Comparison of ENCODE assay signal across 33 cellular contexts in genomic region chr12:130474599-130474998, GRCh38.
"Had no signal": no experiment of that assay in that cellular context is flagged by ENCODE, and none has a peak within 500 bp of the region (broad histone marks: within the 10 kb centered on the region; RNA-seq: fewer than 3 reads in every experiment).

No MANE protein-coding gene starts in this region.

- H3K36me3 Mint-ChIP-seq: activated naive CD4-positive, alpha-beta T cell treated with anti-CD3 and anti-CD28 coated beads, Interleukin-2, amount 50 U/mL, for 24 hours; activated naive CD8-positive, alpha-beta T cell treated with anti-CD3 and anti-CD28 coated beads, Interleukin-2, amount 10 ng/mL, durations not matched to agents 7 days and 5 days had no signal

- H3K36me3 ChIP-seq: ascending aorta, cardiac muscle cell, WERI-Rb-1 had no signal

- ATAC-seq: activated CD4-positive, alpha-beta T cell treated with anti-CD3 and anti-CD28 coated beads for 36 hours; activated CD8-positive, alpha-beta T cell treated with anti-CD3 and anti-CD28 coated beads, Interleukin-2, amount 10 ng/mL, durations not matched to agents 7 days and 5 days had no signal

- H3K4me3 Mint-ChIP-seq: activated CD4-positive, alpha-beta T cell treated with anti-CD3 and anti-CD28 coated beads for 36 hours; activated CD4-positive, alpha-beta T cell treated with anti-CD3 and anti-CD28 coated beads, Interleukin-2, amount 10 ng/mL, durations not matched to agents 7 days and 5 days; activated CD8-positive, alpha-beta T cell treated with anti-CD3 and anti-CD28 coated beads, Interleukin-2, amount 10 ng/mL, durations not matched to agents 7 days and 5 days; activated naive CD4-positive, alpha-beta T cell treated with anti-CD3 and anti-CD28 coated beads, Interleukin-2, amount 50 U/mL, for 24 hours; activated naive CD8-positive, alpha-beta T cell treated with anti-CD3 and anti-CD28 coated beads, Interleukin-2, amount 10 ng/mL, durations not matched to agents 7 days and 5 days; activated T-cell treated with anti-CD3 and anti-CD28 coated beads, Interleukin-2, amount 50 U/mL, for 24 hours had no signal

- H3K4me3 ChIP-seq: ascending aorta, cardiac muscle cell, PC-9 had no signal

- DNase-seq: activated CD4-positive, alpha-beta T cell treated with anti-CD3 and anti-CD28 coated beads for 36 hours; activated CD4-positive, alpha-beta T cell treated with anti-CD3 and anti-CD28 coated beads, Interleukin-2, amount 10 ng/mL, durations not matched to agents 7 days and 5 days; activated CD4-positive, alpha-beta T cell treated with anti-CD3 and anti-CD28 coated beads, Interleukin-2, amount 50 U/mL, for 48 hours; activated CD8-positive, alpha-beta T cell treated with anti-CD3 and anti-CD28 coated beads, Interleukin-2, amount 10 ng/mL, durations not matched to agents 7 days and 5 days; activated gamma-delta T cell; activated naive CD4-positive, alpha-beta T cell treated with Interleukin-2 at 50 U/mL for 16 hours; activated naive CD8-positive, alpha-beta T cell treated with anti-CD3 and anti-CD28 coated beads, Interleukin-2, amount 10 ng/mL, durations not matched to agents 7 days and 5 days; activated T-cell treated with anti-CD3 and anti-CD28 coated beads, Interleukin-2, amount 50 U/mL, for 24 hours; amygdala; Kasumi-1; KG1; MM.1S; MV-4-11; NCI-H1092; NCI-H1436 treated with DMSO at 0.1 percent for 48 hours; NCI-H1694 treated with DMSO at 0.1 percent for 48 hours; NCI-H2029; NCI-H345; NCI-H526; NCI-H748 treated with DMSO at 0.1 percent for 48 hours; NK-92 treated with Interleukin-12 subunit alpha and Interleukin-12 subunit beta, amount 100 ng/mL, for 24 hours; PC-9; Right ventricle myocardium superior; SW 1271; T-helper 1 cell; T-helper 2 cell; T-helper 9 cell; WERI-Rb-1 had no signal

- H3K27ac Mint-ChIP-seq: activated CD4-positive, alpha-beta T cell treated with anti-CD3 and anti-CD28 coated beads for 36 hours; activated CD4-positive, alpha-beta T cell treated with anti-CD3 and anti-CD28 coated beads, Interleukin-2, amount 10 ng/mL, durations not matched to agents 7 days and 5 days; activated CD8-positive, alpha-beta T cell treated with anti-CD3 and anti-CD28 coated beads, Interleukin-2, amount 10 ng/mL, durations not matched to agents 7 days and 5 days; activated naive CD4-positive, alpha-beta T cell treated with anti-CD3 and anti-CD28 coated beads, Interleukin-2, amount 50 U/mL, for 24 hours; activated naive CD8-positive, alpha-beta T cell treated with anti-CD3 and anti-CD28 coated beads, Interleukin-2, amount 10 ng/mL, durations not matched to agents 7 days and 5 days; activated T-cell treated with anti-CD3 and anti-CD28 coated beads, Interleukin-2, amount 50 U/mL, for 24 hours; activated T-helper 2 cell treated with anti-CD3 and anti-CD28 coated beads, Interferon-gamma antibody, Interleukin-2, Interleukin-4, amounts not matched to agents 10 μg/mL and 5 μg/mL and 100 μg/mL, durations not matched to agents 14 hours and 24 hours and 36 hours had no signal

- H3K27ac ChIP-seq: ascending aorta, cardiac muscle cell, PC-9, RWPE1, WERI-Rb-1 had no signal

- H3K27me3 Mint-ChIP-seq: activated CD4-positive, alpha-beta T cell treated with anti-CD3 and anti-CD28 coated beads for 36 hours; activated CD4-positive, alpha-beta T cell treated with anti-CD3 and anti-CD28 coated beads, Interleukin-2, amount 10 ng/mL, durations not matched to agents 7 days and 5 days; activated naive CD8-positive, alpha-beta T cell treated with anti-CD3 and anti-CD28 coated beads, Interleukin-2, amount 10 ng/mL, durations not matched to agents 7 days and 5 days; activated T-cell treated with anti-CD3 and anti-CD28 coated beads, Interleukin-2, amount 50 U/mL, for 24 hours had no signal

- H3K4me1 Mint-ChIP-seq: activated CD4-positive, alpha-beta T cell treated with anti-CD3 and anti-CD28 coated beads for 36 hours; activated CD4-positive, alpha-beta T cell treated with anti-CD3 and anti-CD28 coated beads, Interleukin-2, amount 10 ng/mL, durations not matched to agents 7 days and 5 days; activated naive CD4-positive, alpha-beta T cell treated with anti-CD3 and anti-CD28 coated beads, Interleukin-2, amount 50 U/mL, for 24 hours; activated naive CD8-positive, alpha-beta T cell treated with anti-CD3 and anti-CD28 coated beads, Interleukin-2, amount 10 ng/mL, durations not matched to agents 7 days and 5 days had no signal

- H3K9me3 ChIP-seq: ascending aorta had no signal

- H3K9me3 Mint-ChIP-seq: activated CD4-positive, alpha-beta T cell treated with anti-CD3 and anti-CD28 coated beads, Interleukin-2, amount 10 ng/mL, durations not matched to agents 7 days and 5 days; activated naive CD4-positive, alpha-beta T cell treated with anti-CD3 and anti-CD28 coated beads, Interleukin-2, amount 50 U/mL, for 24 hours; activated naive CD8-positive, alpha-beta T cell treated with anti-CD3 and anti-CD28 coated beads, Interleukin-2, amount 10 ng/mL, durations not matched to agents 7 days and 5 days; activated T-cell treated with anti-CD3 and anti-CD28 coated beads, Interleukin-2, amount 50 U/mL, for 24 hours; activated T-helper 2 cell treated with anti-CD3 and anti-CD28 coated beads, Interferon-gamma antibody, Interleukin-2, Interleukin-4, amounts not matched to agents 10 μg/mL and 5 μg/mL and 100 μg/mL, durations not matched to agents 14 hours and 24 hours and 36 hours had no signal

- H3K4me2 ChIP-seq: PC-9 had no signal

- H3K27me3 ChIP-seq: ascending aorta, cardiac muscle cell had no signal

- H3K4me1 ChIP-seq: ascending aorta had no signal
